In genomic region chr2:44335806-44336538, GRCh38 we compare ENCODE assay signal across 11 cellular contexts.
"Had no signal": no experiment of that assay in that cellular context is flagged by ENCODE, and none has a peak within 500 bp of the region (broad histone marks: within the 10 kb centered on the region; RNA-seq: fewer than 3 reads in every experiment).

No MANE protein-coding gene starts in this region.

- H3K4me1 ChIP-seq: parathyroid adenoma had no signal

- H3K27me3 ChIP-seq: neutrophil had no signal

- H2AFZ ChIP-seq: parathyroid adenoma had no signal

- DNase-seq: activated naive CD4-positive, alpha-beta T cell; activated naive CD8-positive, alpha-beta T cell treated with anti-CD3 and anti-CD28 coated beads, Interleukin-2, amount 10 ng/mL, durations not matched to agents 7 days and 5 days; activated T-cell treated with anti-CD3 and anti-CD28 coated beads for 4 hours; aorta; kidney; left ventricle myocardium inferior; natural killer cell had no signal

- ATAC-seq: activated CD4-positive, CD25-positive, alpha-beta regulatory T cell treated with anti-CD3 and anti-CD28 coated beads, Interleukin-2, amount 50 U/mL, for 24 hours; natural killer cell; stimulated activated memory B cell treated with anti-CD40 and anti-IgM and Interleukin-4, amounts not matched to agents 10 μg/mL and 1 μg/mL and 100 μg/mL, for 72 hours had no signal

- H3K9ac ChIP-seq: parathyroid adenoma had no signal

- H3K79me2 ChIP-seq: parathyroid adenoma had no signal

- H3K4me3 ChIP-seq: left ventricle myocardium inferior had no signal

- H3K9me3 ChIP-seq: left ventricle myocardium inferior, neutrophil had no signal

- H3K27ac ChIP-seq: left ventricle myocardium inferior, neutrophil, parathyroid adenoma had no signal
